26 cellular contexts compared by ENCODE assay signal in the genomic region with DNA sequence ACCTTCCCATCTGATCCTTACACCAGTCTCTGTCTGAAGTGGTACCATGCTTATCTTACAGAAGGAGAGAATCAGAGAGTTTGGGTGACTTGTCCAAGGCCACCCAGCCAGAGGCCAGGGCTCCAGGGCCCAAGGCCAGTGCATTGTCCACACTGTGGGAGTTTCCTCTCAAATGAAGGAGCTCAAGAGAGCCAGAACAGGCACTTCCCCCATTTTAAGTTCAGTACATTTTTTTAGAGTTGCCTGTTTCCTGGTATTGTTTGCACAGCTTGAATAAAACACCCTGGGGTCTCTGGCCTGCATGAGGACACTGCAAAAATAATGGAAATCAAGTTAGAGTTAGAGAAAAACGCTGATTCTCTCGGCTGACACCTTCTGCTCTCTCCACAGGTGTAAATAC.
"Had no signal": no experiment of that assay in that cellular context is flagged by ENCODE, and none has a peak within 500 bp of the region (broad histone marks: within the 10 kb centered on the region; RNA-seq: fewer than 3 reads in every experiment).

No MANE protein-coding gene starts in this region.

- ATAC-seq: activated T-helper 17 cell treated with anti-CD3 and anti-CD28 coated beads, Interleukin-2, amount 50 U/mL, for 72 hours; lower lobe of right lung; naive thymus-derived CD8-positive, alpha-beta T cell; upper lobe of right lung had no signal

- H3K27ac Mint-ChIP-seq: activated naive CD8-positive, alpha-beta T cell; activated T-helper 17 cell treated with anti-CD3 and anti-CD28 coated beads, Interleukin-2, amount 50 U/mL, for 72 hours; mesothelial cell of epicardium; naive thymus-derived CD8-positive, alpha-beta T cell; stimulated activated naive CD8-positive, alpha-beta T cell treated with anti-CD3 and anti-CD28 coated beads, Interleukin-15, Interleukin-2, amounts not matched to agents 100 ng/mL and 50 ng/mL, for 24 hours had no signal

- H3K27me3 Mint-ChIP-seq: stimulated activated naive CD8-positive, alpha-beta T cell treated with anti-CD3 and anti-CD28 coated beads, Interleukin-15, Interleukin-2, amounts not matched to agents 100 ng/mL and 50 ng/mL, for 24 hours had no signal

- H3K27ac ChIP-seq: adrenal gland, ascending aorta, brain microvascular endothelial cell, colonic mucosa, lower lobe of right lung, ovary, prostate gland, thyroid gland, upper lobe of right lung, WERI-Rb-1 had no signal

- DNase-seq: activated CD4-positive, CD25-positive, alpha-beta regulatory T cell treated with anti-CD3 and anti-CD28 coated beads, Interleukin-2, amount 50 U/mL, for 72 hours; activated naive CD4-positive, alpha-beta T cell; activated T-cell treated with anti-CD3 and anti-CD28 coated beads, Interleukin-2, amount 50 U/mL, for 1 hour; adrenal gland; brain microvascular endothelial cell; colonic mucosa; foreskin melanocyte; glutamatergic neuron; hypothalamus; lower lobe of right lung; naive thymus-derived CD8-positive, alpha-beta T cell; ovary; right cardiac atrium; SK-N-SH; stimulated activated CD4-positive, alpha-beta T cell treated with anti-CD3 and anti-CD28 coated beads, Interleukin-12 subunit alpha, Interleukin-12 subunit beta, amount 100 ng/mL, for 4 hours; substantia nigra; T-helper 2 cell; thyroid gland; upper lobe of right lung; WERI-Rb-1 had no signal

- H3K9me3 ChIP-seq: adrenal gland, ascending aorta, colonic mucosa, lower lobe of right lung, ovary, prostate gland, SK-N-SH, thyroid gland, upper lobe of right lung had no signal

- H3K4me1 Mint-ChIP-seq: activated T-helper 17 cell treated with anti-CD3 and anti-CD28 coated beads, Interleukin-2, amount 50 U/mL, for 72 hours; naive thymus-derived CD8-positive, alpha-beta T cell had no signal

- H3K36me3 ChIP-seq: adrenal gland, ascending aorta, brain microvascular endothelial cell, colonic mucosa, lower lobe of right lung, ovary, prostate gland, thyroid gland, upper lobe of right lung, WERI-Rb-1 had no signal

- H3K4me3 ChIP-seq: adrenal gland, ascending aorta, colonic mucosa, lower lobe of right lung, ovary, prostate gland, thyroid gland, upper lobe of right lung had no signal

- H3K4me3 Mint-ChIP-seq: activated naive CD8-positive, alpha-beta T cell; activated T-helper 17 cell treated with anti-CD3 and anti-CD28 coated beads, Interleukin-2, amount 50 U/mL, for 72 hours; mesothelial cell of epicardium; naive thymus-derived CD8-positive, alpha-beta T cell; stimulated activated naive CD8-positive, alpha-beta T cell treated with anti-CD3 and anti-CD28 coated beads, Interleukin-15, Interleukin-2, amounts not matched to agents 100 ng/mL and 50 ng/mL, for 24 hours had no signal

- H3K27me3 ChIP-seq: adrenal gland, ascending aorta, brain microvascular endothelial cell, colonic mucosa, ovary, thyroid gland, upper lobe of right lung had no signal

- H3K4me2 ChIP-seq: SK-N-SH had no signal

- H3K9ac ChIP-seq: SK-N-SH had no signal

- H3K9me3 Mint-ChIP-seq: activated T-helper 17 cell treated with anti-CD3 and anti-CD28 coated beads, Interleukin-2, amount 50 U/mL, for 72 hours had no signal

- H3K4me1 ChIP-seq: adrenal gland, colonic mucosa, prostate gland, thyroid gland, upper lobe of right lung had no signal

- H3K36me3 Mint-ChIP-seq: activated naive CD8-positive, alpha-beta T cell; mesothelial cell of epicardium; naive thymus-derived CD8-positive, alpha-beta T cell had no signal
